16 cellular contexts compared by ENCODE assay signal in the genomic region with DNA sequence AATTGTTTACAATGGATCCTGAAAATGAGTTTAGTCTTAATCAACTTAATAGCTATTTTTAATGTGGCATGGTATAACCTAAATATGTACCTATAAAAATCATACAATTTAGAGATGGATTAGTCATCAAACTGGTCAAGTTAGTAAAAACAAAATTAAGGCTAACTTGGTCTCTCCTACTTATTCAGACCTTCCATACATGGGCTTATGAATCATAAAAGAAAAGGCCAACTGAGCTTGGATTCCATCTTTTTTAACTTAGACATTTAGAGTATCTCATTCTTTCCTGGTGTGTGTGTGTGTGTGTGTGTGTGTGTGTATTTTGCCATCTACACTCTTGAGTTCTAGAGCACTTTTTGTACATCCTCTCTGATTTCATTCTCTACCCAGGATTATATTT.
DNase-seq lines count a peak whose midpoint lies in the region; ATAC-seq, FAIRE-seq and TF ChIP-seq lines count a peak whose summit lies in the region.
"Had no signal": no experiment of that assay in that cellular context is flagged by ENCODE, and none has a peak within 500 bp of the region (broad histone marks: within the 10 kb centered on the region; RNA-seq: fewer than 3 reads in every experiment).

No MANE protein-coding gene starts in this region.

- H4K20me1 ChIP-seq in GM23248 (ENCODE audit: insufficient read depth) (no peaks in the 10 kb centered on the region), keratinocyte (ENCODE audit: control insufficient read depth, extremely low read depth, insufficient read depth, low read length) (no peaks in the 10 kb centered on the region)

- no peak for TF ChIP-seq CTCF in keratinocyte (optimal IDR thresholded peaks at IDR 0.05 in 1 of 3, IDR thresholded peaks at IDR 0.05 in 1 of 3, conservative IDR thresholded peaks at IDR 0.05 in 1 of 3; ENCODE audit: extremely low read depth in 1 of 3, insufficient read depth in 2 of 3, low read length in 3 of 3)

- no peaks in the 10 kb centered on the region for H3K36me3 Mint-ChIP-seq in activated CD4-positive, alpha-beta T cell treated with anti-CD3 and anti-CD28 coated beads for 36 hours (ENCODE audit: low read depth)
- H3K36me3 Mint-ChIP-seq: CD8-positive, alpha-beta T cell had no signal

- no peak for FAIRE-seq in keratinocyte (lab: Jason Lieb, UNC)

- H3K27me3 ChIP-seq in GM23248 (replicated peaks; ENCODE audit: insufficient read depth), result no peaks in the 10 kb centered on the region
- no peaks in the 10 kb centered on the region for H3K27me3 ChIP-seq in keratinocyte (ENCODE audit: control insufficient read depth, extremely low read depth, insufficient read depth, low read length)

- H3K4me1 ChIP-seq in GM23248 (ENCODE audit: insufficient read depth) (peaks cover 22% of the 10 kb centered on the region), keratinocyte (ENCODE audit: control insufficient read depth, extremely low read depth, insufficient read depth, low read length) (peaks cover 32% of the 10 kb centered on the region)

- in situ Hi-C loops in GM23248 (cut with MboI), result no loop called here

- dilution Hi-C loops in keratinocyte (cut with MboI; ENCODE audit: extremely low pct_ligation_motif_present, low sequenced_read_pairs), result no loop called here

- H3K4me1 Mint-ChIP-seq in activated CD4-positive, alpha-beta T cell treated with anti-CD3 and anti-CD28 coated beads for 36 hours, result peaks cover 15% of the 10 kb centered on the region

- H3K27ac ChIP-seq in GM23248 (0 out of 2 replicates have a peak overlapping the region, but pooled peaks have one; percentile 9), keratinocyte (ENCODE audit: control insufficient read depth, insufficient read depth, low read length) (peak overlapping the region; percentile 86)
- H3K27ac ChIP-seq: 22Rv1, KMS-11 had no signal

- H3K27me3 Mint-ChIP-seq in activated CD4-positive, alpha-beta T cell treated with anti-CD3 and anti-CD28 coated beads for 36 hours, result peaks cover 13% of the 10 kb centered on the region

- no peaks in the 10 kb centered on the region for H3K9me2 ChIP-seq in GM23248 (ENCODE audit: insufficient read depth)

- CTCF ChIA-PET in activated CD4-positive, alpha-beta T cell treated with anti-CD3 and anti-CD28 coated beads for 36 hours (lab: Charles Lee), result no interaction called here

- peaks cover 18% of the 10 kb centered on the region for H3F3A ChIP-seq in GM23248 (ENCODE audit: insufficient read depth)

- H3K9ac ChIP-seq in GM23248, result no peak overlapping the region
- peak overlapping the region; percentile 13 for H3K9ac ChIP-seq in keratinocyte (ENCODE audit: control insufficient read depth, extremely low read depth, insufficient read depth, low read length)
- H3K9ac ChIP-seq: KMS-11 had no signal

- no peak overlapping the region for H3K27ac Mint-ChIP-seq in activated CD4-positive, alpha-beta T cell treated with anti-CD3 and anti-CD28 coated beads for 36 hours
- H3K27ac Mint-ChIP-seq: CD8-positive, alpha-beta T cell had no signal

- intact Hi-C loops in activated CD4-positive, alpha-beta T cell treated with anti-CD3 and anti-CD28 coated beads for 36 hours (cut with DNase I, micrococcal nuclease), result no loop called here

- POLR2A ChIA-PET in activated CD4-positive, alpha-beta T cell treated with anti-CD3 and anti-CD28 coated beads for 36 hours (lab: Charles Lee), result interaction anchor here (0.6 kb wide), 1 partner anchor 468 kb away, joined by 4 read pairs; no protein-coding TSS in a partner anchor

- H3K36me3 ChIP-seq in GM23248 (ENCODE audit: low read depth), result no peaks in the 10 kb centered on the region
- no peaks in the 10 kb centered on the region for H3K36me3 ChIP-seq in keratinocyte (ENCODE audit: control insufficient read depth in 2 of 2, extremely low read depth in 1 of 2, insufficient read depth in 2 of 2, low read length in 2 of 2)

- H3K9me3 ChIP-seq in GM23248 (ENCODE audit: low read depth), result no peaks in the 10 kb centered on the region
- no peaks in the 10 kb centered on the region for H3K9me3 ChIP-seq in keratinocyte (ENCODE audit: control insufficient read depth, low read depth, low read length)

- H3K4me3 Mint-ChIP-seq in activated CD4-positive, alpha-beta T cell treated with anti-CD3 and anti-CD28 coated beads for 36 hours, result no peak overlapping the region
- H3K4me3 Mint-ChIP-seq: CD8-positive, alpha-beta T cell had no signal

- H3K9me3 Mint-ChIP-seq in activated CD4-positive, alpha-beta T cell treated with anti-CD3 and anti-CD28 coated beads for 36 hours (ENCODE audit: low read depth), result no peaks in the 10 kb centered on the region
- H3K9me3 Mint-ChIP-seq: CD8-positive, alpha-beta T cell had no signal

- H3K79me2 ChIP-seq in GM23248 (ENCODE audit: insufficient read depth), result no peaks in the 10 kb centered on the region
- H3K79me2 ChIP-seq in keratinocyte (ENCODE audit: control insufficient read depth, insufficient read depth, low read length), result no peaks in the 10 kb centered on the region

- 0 out of 2 replicates have a peak overlapping the region, but pooled peaks have one; percentile 26 for H2AFZ ChIP-seq in GM23248
- no peak overlapping the region for H2AFZ ChIP-seq in keratinocyte (ENCODE audit: control insufficient read depth, low read length)

- DNase-seq in activated CD4-positive, alpha-beta T cell treated with anti-CD3 and anti-CD28 coated beads for 36 hours, result no peak
- DNase-seq in activated CD4-positive, alpha-beta T cell treated with anti-CD3 and anti-CD28 coated beads, Interleukin-2, amount 50 U/mL, for 48 hours, result no peak
- DNase-seq in GM23248 (peak; percentile 48), amniotic stem cell (lab: John Stamatoyannopoulos, UW) (peak; percentile 14), keratinocyte (ENCODE audit: low read depth, low spot score) (peak; percentile 28), C1 segment of cervical spinal cord (lab: John Stamatoyannopoulos, UW) (no peak), NCI-H146 treated with DMSO at 0.1 percent for 48 hours (lab: John Stamatoyannopoulos, UW; ENCODE audit: unreplicated experiment) (no peak), NCI-H2029 (lab: John Stamatoyannopoulos, UW) (no peak)
- DNase-seq: CD8-positive, alpha-beta T cell; NCI-H1048; NCI-H1436 treated with DMSO at 0.1 percent for 48 hours; NCI-H2227 treated with DMSO at 0.1 percent for 48 hours; NCI-H524 had no signal

- H3K4me3 ChIP-seq in GM23248, result no peak overlapping the region
- H3K4me3 ChIP-seq in keratinocyte (ENCODE audit: control insufficient read depth in 2 of 3, extremely low read depth in 1 of 3, insufficient read depth in 2 of 3, low read depth in 1 of 3, low read length in 3 of 3), result no peak overlapping the region

- H3K9me1 ChIP-seq in keratinocyte (ENCODE audit: control insufficient read depth, extremely low read depth, insufficient read depth, low read length), result no peaks in the 10 kb centered on the region

- H3K4me2 ChIP-seq in GM23248 (ENCODE audit: unreplicated experiment), result peak overlapping the region; percentile 3
- peak overlapping the region; percentile 68 for H3K4me2 ChIP-seq in keratinocyte (ENCODE audit: control insufficient read depth, extremely low read depth, insufficient read depth, low read depth, low read length)
- H3K4me2 ChIP-seq: KMS-11 had no signal

- ATAC-seq in activated CD4-positive, alpha-beta T cell treated with anti-CD3 and anti-CD28 coated beads for 36 hours, result peak; percentile 44
- ATAC-seq: CD8-positive, alpha-beta T cell; Right ventricle myocardium inferior had no signal

Comparison
In these comparisons a context has a peak if more than half of its experiments do, and no peak if none do; other contexts are left out.
1. DNase-seq: peak in GM23248 (single experiment), amniotic stem cell (single experiment) and keratinocyte (single experiment); none in activated CD4-positive, alpha-beta T cell treated with anti-CD3 and anti-CD28 coated beads for 36 hours (single experiment), activated CD4-positive, alpha-beta T cell treated with anti-CD3 and anti-CD28 coated beads, Interleukin-2, amount 50 U/mL, for 48 hours (0 of 2), C1 segment of cervical spinal cord (0 of 14), NCI-H146 treated with DMSO at 0.1 percent for 48 hours (single experiment) and NCI-H2029 (single experiment).